In genomic region chr5:98416541-98416940, GRCh38 we compare ENCODE assay signal across 28 cellular contexts.
A peak's percentile ranks its signal among the peaks of the same experiment; 100 is the strongest.
DNase-seq lines count a peak whose midpoint lies in the region; ATAC-seq, FAIRE-seq and TF ChIP-seq lines count a peak whose summit lies in the region.
"Had no signal": no experiment of that assay in that cellular context is flagged by ENCODE, and none has a peak within 500 bp of the region (broad histone marks: within the 10 kb centered on the region; RNA-seq: fewer than 3 reads in every experiment).

No MANE protein-coding gene starts in this region.

- H4K20me1 ChIP-seq in keratinocyte (ENCODE audit: control insufficient read depth, extremely low read depth, insufficient read depth, low read length), result no peaks in the 10 kb centered on the region
- H4K20me1 ChIP-seq: BLaER1 had no signal

- H3K4me2 ChIP-seq in keratinocyte (ENCODE audit: control insufficient read depth, extremely low read depth, insufficient read depth, low read depth, low read length), result peak overlapping the region; percentile 62
- H3K4me2 ChIP-seq: A549, BLaER1 had no signal

- H3K36me3 Mint-ChIP-seq in activated T-helper 2 cell treated with anti-CD3 and anti-CD28 coated beads, Interferon-gamma antibody, Interleukin-2, Interleukin-4, amounts not matched to agents 10 μg/mL and 5 μg/mL and 100 μg/mL, durations not matched to agents 14 hours and 24 hours and 36 hours (ENCODE audit: low read depth), result no peaks in the 10 kb centered on the region
- H3K36me3 Mint-ChIP-seq: naive thymus-derived CD4-positive, alpha-beta T cell had no signal

- no peaks in the 10 kb centered on the region for H3K27me3 Mint-ChIP-seq in activated T-helper 2 cell treated with anti-CD3 and anti-CD28 coated beads, Interferon-gamma antibody, Interleukin-2, Interleukin-4, amounts not matched to agents 10 μg/mL and 5 μg/mL and 100 μg/mL, durations not matched to agents 14 hours and 24 hours and 36 hours (ENCODE audit: low read depth)

- no peaks in the 10 kb centered on the region for H3K9me3 Mint-ChIP-seq in activated T-helper 2 cell treated with anti-CD3 and anti-CD28 coated beads, Interferon-gamma antibody, Interleukin-2, Interleukin-4, amounts not matched to agents 10 μg/mL and 5 μg/mL and 100 μg/mL, durations not matched to agents 14 hours and 24 hours and 36 hours
- H3K9me3 Mint-ChIP-seq: naive thymus-derived CD4-positive, alpha-beta T cell had no signal

- H3K4me1 ChIP-seq in ACC112 (ENCODE audit: control insufficient read depth, insufficient read depth, low read length, unreplicated experiment) (peaks cover 38% of the 10 kb centered on the region), keratinocyte (ENCODE audit: control insufficient read depth, extremely low read depth, insufficient read depth, low read length) (peaks cover 36% of the 10 kb centered on the region)
- H3K4me1 ChIP-seq: A549, BLaER1, Caco-2, right atrium auricular region, stomach, transverse colon had no signal

- dilution Hi-C loops in keratinocyte (cut with MboI; ENCODE audit: extremely low pct_ligation_motif_present, low sequenced_read_pairs), result no loop called here

- intact Hi-C loops in dorsolateral prefrontal cortex (cut with DNase I), result no loop called here
- intact Hi-C loops in activated T-helper 2 cell treated with anti-CD3 and anti-CD28 coated beads, Interferon-gamma antibody, Interleukin-2, Interleukin-4, amounts not matched to agents 10 μg/mL and 5 μg/mL and 100 μg/mL, durations not matched to agents 14 hours and 24 hours and 36 hours (cut with micrococcal nuclease), result no loop called here

- ATAC-seq in GM21447 (IDR thresholded peaks at IDR 0.05; ENCODE audit: unreplicated experiment) (no peak), HG02588 (IDR thresholded peaks at IDR 0.05; ENCODE audit: unreplicated experiment) (no peak)
- ATAC-seq: A549; left colon; naive thymus-derived CD4-positive, alpha-beta T cell had no signal

- no peaks in the 10 kb centered on the region for H3K79me2 ChIP-seq in ACC112 (ENCODE audit: control insufficient read depth, insufficient read depth, low read length, unreplicated experiment)
- no peaks in the 10 kb centered on the region for H3K79me2 ChIP-seq in keratinocyte (ENCODE audit: control insufficient read depth, insufficient read depth, low read length)

- H3K4me1 Mint-ChIP-seq in activated T-helper 2 cell treated with anti-CD3 and anti-CD28 coated beads, Interferon-gamma antibody, Interleukin-2, Interleukin-4, amounts not matched to agents 10 μg/mL and 5 μg/mL and 100 μg/mL, durations not matched to agents 14 hours and 24 hours and 36 hours (ENCODE audit: low read depth), result no peaks in the 10 kb centered on the region
- H3K4me1 Mint-ChIP-seq: naive thymus-derived CD4-positive, alpha-beta T cell had no signal

- H3K36me3 ChIP-seq in ACC112 (ENCODE audit: insufficient read depth, low read length) (peaks cover 4% of the 10 kb centered on the region; the same call in 1 of the 2 replicates), keratinocyte (ENCODE audit: control insufficient read depth in 2 of 2, extremely low read depth in 1 of 2, insufficient read depth in 2 of 2, low read length in 2 of 2) (no peaks in the 10 kb centered on the region)
- H3K36me3 ChIP-seq: BLaER1, right atrium auricular region, stomach, transverse colon had no signal

- no peak overlapping the region for H3K27ac Mint-ChIP-seq in activated T-helper 2 cell treated with anti-CD3 and anti-CD28 coated beads, Interferon-gamma antibody, Interleukin-2, Interleukin-4, amounts not matched to agents 10 μg/mL and 5 μg/mL and 100 μg/mL, durations not matched to agents 14 hours and 24 hours and 36 hours
- H3K27ac Mint-ChIP-seq: naive thymus-derived CD4-positive, alpha-beta T cell had no signal

- H3K4me3 Mint-ChIP-seq in activated T-helper 2 cell treated with anti-CD3 and anti-CD28 coated beads, Interferon-gamma antibody, Interleukin-2, Interleukin-4, amounts not matched to agents 10 μg/mL and 5 μg/mL and 100 μg/mL, durations not matched to agents 14 hours and 24 hours and 36 hours (ENCODE audit: low read depth), result no peak overlapping the region
- H3K4me3 Mint-ChIP-seq: naive thymus-derived CD4-positive, alpha-beta T cell had no signal

- TF ChIP-seq CTCF in cardiac fibroblast (IDR thresholded peaks at IDR 0.05; ENCODE audit: low read depth, low read length) (no peak), keratinocyte (optimal IDR thresholded peaks at IDR 0.05 in 1 of 3, IDR thresholded peaks at IDR 0.05 in 1 of 3, conservative IDR thresholded peaks at IDR 0.05 in 1 of 3; ENCODE audit: extremely low read depth in 1 of 3, insufficient read depth in 2 of 3, low read length in 3 of 3) (no peak), dorsolateral prefrontal cortex (IDR thresholded peaks at IDR 0.05 in 54 of 56, conservative IDR thresholded peaks at IDR 0.05 in 2 of 56; ENCODE audit: low read depth in 1 of 56, partially characterized antibody in 56 of 56) (no peak)

- no peak for FAIRE-seq in keratinocyte (lab: Jason Lieb, UNC)
- FAIRE-seq: A549, HTR-8/SVneo had no signal

- no peaks in the 10 kb centered on the region for H3K9me3 ChIP-seq in keratinocyte (ENCODE audit: control insufficient read depth, low read depth, low read length)
- H3K9me3 ChIP-seq: A549, BLaER1, Caco-2, right atrium auricular region, stomach, transverse colon had no signal

- no peaks in the 10 kb centered on the region for H3K27me3 ChIP-seq in ACC112 (ENCODE audit: insufficient read depth, low read length)
- no peaks in the 10 kb centered on the region for H3K27me3 ChIP-seq in keratinocyte (ENCODE audit: control insufficient read depth, extremely low read depth, insufficient read depth, low read length)
- no peaks in the 10 kb centered on the region for H3K27me3 ChIP-seq in dorsolateral prefrontal cortex
- H3K27me3 ChIP-seq: BLaER1, right atrium auricular region, stomach, transverse colon had no signal

- no peak overlapping the region for H3K9ac ChIP-seq in keratinocyte (ENCODE audit: control insufficient read depth, extremely low read depth, insufficient read depth, low read length)
- H3K9ac ChIP-seq: BLaER1 had no signal

- peak overlapping the region; percentile 98 for H3K27ac ChIP-seq in ACC112 (ENCODE audit: low read depth, low read length)
- H3K27ac ChIP-seq in keratinocyte (ENCODE audit: control insufficient read depth, insufficient read depth, low read length), result peak overlapping the region; percentile 87
- no peak overlapping the region for H3K27ac ChIP-seq in dorsolateral prefrontal cortex
- H3K27ac ChIP-seq: A549, BLaER1, right atrium auricular region, stomach, transverse colon had no signal

- H3K9me1 ChIP-seq in keratinocyte (ENCODE audit: control insufficient read depth, extremely low read depth, insufficient read depth, low read length), result no peaks in the 10 kb centered on the region

- DNase-seq in NCI-H226 (peak; percentile 27), cardiac fibroblast (ENCODE audit: low read depth in 2 of 2) (peak; percentile 9 to 65), keratinocyte (ENCODE audit: low read depth, low spot score) (peak; percentile 32), dorsolateral prefrontal cortex (no peak)
- DNase-seq in activated T-helper 2 cell treated with anti-CD3 and anti-CD28 coated beads, Interferon-gamma antibody, Interleukin-2, Interleukin-4, amounts not matched to agents 10 μg/mL and 5 μg/mL and 100 μg/mL, durations not matched to agents 14 hours and 24 hours and 36 hours (ENCODE audit: low spot score), result no peak
- DNase-seq: activated CD4-positive, alpha-beta T cell treated with anti-CD3 and anti-CD28 coated beads, Interleukin-2, amount 50 U/mL, for 4 hours; activated CD8-positive, alpha-beta memory T cell treated with anti-CD3 and anti-CD28 coated beads, Interleukin-2, amount 50 U/mL, for 48 hours; activated gamma-delta T cell; amygdala; Caco-2; central memory CD4-positive, alpha-beta T cell; DND-41; glutamatergic neuron; left colon; naive thymus-derived CD4-positive, alpha-beta T cell; NCI-H187 treated with DMSO at 0.1 percent for 48 hours; NCI-H345; stimulated activated CD4-positive, alpha-beta T cell treated with anti-CD3 and anti-CD28 coated beads, Interleukin-15, amount 100 ng/mL, for 24 hours; stomach; T-helper 2 cell; transverse colon had no signal

- no peak overlapping the region for H2AFZ ChIP-seq in ACC112 (ENCODE audit: low read length, unreplicated experiment)
- peak overlapping the region; percentile 42 for H2AFZ ChIP-seq in keratinocyte (ENCODE audit: control insufficient read depth, low read length)

- no peak overlapping the region for H3K4me3 ChIP-seq in ACC112 (ENCODE audit: low read depth, low read length)
- no peak overlapping the region for H3K4me3 ChIP-seq in cardiac fibroblast (replicated peaks in 1 of 2; ENCODE audit: low read depth in 2 of 2, low read length in 2 of 2)
- peak overlapping the region in 1 of 3 experiments; percentile 27 for H3K4me3 ChIP-seq in keratinocyte (ENCODE audit: control insufficient read depth in 2 of 3, extremely low read depth in 1 of 3, insufficient read depth in 2 of 3, low read depth in 1 of 3, low read length in 3 of 3)
- H3K4me3 ChIP-seq in dorsolateral prefrontal cortex, result no peak overlapping the region
- H3K4me3 ChIP-seq: A549, BLaER1, right atrium auricular region, stomach, transverse colon had no signal

Comparison
In these comparisons a context has a peak if more than half of its experiments do, and no peak if none do; other contexts are left out.
1. H3K27ac ChIP-seq: peak in ACC112 (single experiment) and keratinocyte (single experiment); none in dorsolateral prefrontal cortex (0 of 59).
2. DNase-seq: peak in NCI-H226 (single experiment), cardiac fibroblast (2 of 2) and keratinocyte (single experiment); none in dorsolateral prefrontal cortex (0 of 10) and activated T-helper 2 cell treated with anti-CD3 and anti-CD28 coated beads, Interferon-gamma antibody, Interleukin-2, Interleukin-4, amounts not matched to agents 10 μg/mL and 5 μg/mL and 100 μg/mL, durations not matched to agents 14 hours and 24 hours and 36 hours (single experiment).